ENCODE assay signal across 14 cellular contexts in the genomic region with DNA sequence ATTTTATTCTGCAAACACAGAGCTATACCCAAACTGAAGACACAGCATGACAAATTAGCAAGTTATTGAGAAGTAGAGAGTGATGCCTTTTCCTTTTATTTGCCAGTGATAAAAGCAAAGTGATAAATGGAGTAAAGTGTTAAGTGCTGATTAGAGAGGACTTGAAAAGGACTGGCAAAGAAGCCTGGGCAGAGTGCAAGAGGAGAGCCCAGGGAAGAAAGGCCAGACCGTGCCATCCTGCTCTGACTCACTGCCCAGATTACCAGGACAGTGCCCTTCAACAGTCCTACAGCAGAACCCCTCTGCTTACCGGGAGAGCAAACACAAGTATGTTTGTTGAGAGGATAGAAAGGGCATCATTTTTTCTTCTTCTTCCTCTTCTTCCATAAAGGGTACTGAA.
DNase-seq lines count a peak whose midpoint lies in the region; ATAC-seq and TF ChIP-seq lines count a peak whose summit lies in the region.
"Had no signal": no experiment of that assay in that cellular context is flagged by ENCODE, and none has a peak within 500 bp of the region (broad histone marks: within the 10 kb centered on the region; RNA-seq: fewer than 3 reads in every experiment).

No MANE protein-coding gene starts in this region.

- no peaks in the 10 kb centered on the region for H3K79me2 ChIP-seq in H9 (ENCODE audit: insufficient read depth, low read length)

- no peak overlapping the region for H2BK20ac ChIP-seq in H9 (ENCODE audit: low read depth, low read length, poor library complexity, severe bottlenecking)

- no peak overlapping the region for H3K56ac ChIP-seq in H9 (ENCODE audit: insufficient read length, low read depth, low read length)

- no peak overlapping the region for H4K5ac ChIP-seq in H9 (ENCODE audit: insufficient read length, low read depth, low read length)

- H3K27me3 Mint-ChIP-seq in H9 (ENCODE audit: low read depth) = no peaks in the 10 kb centered on the region
- no peaks in the 10 kb centered on the region for H3K27me3 Mint-ChIP-seq in activated T-helper 17 cell treated with anti-CD3 and anti-CD28 coated beads, Interleukin-2, amount 50 U/mL, for 72 hours
- H3K27me3 Mint-ChIP-seq: stimulated activated naive CD8-positive, alpha-beta T cell treated with anti-CD3 and anti-CD28 coated beads, Interleukin-15, Interleukin-2, amounts not matched to agents 100 ng/mL and 50 ng/mL, for 24 hours had no signal

- H3K4me2 ChIP-seq in H9 (ENCODE audit: insufficient read depth, insufficient read length, low read length) = no peak overlapping the region

- ATAC-seq in activated T-helper 17 cell treated with anti-CD3 and anti-CD28 coated beads, Interleukin-2, amount 50 U/mL, for 72 hours (replicated peaks) = no peak
- ATAC-seq in GM18520 (IDR thresholded peaks at IDR 0.05; ENCODE audit: unreplicated experiment) = no peak
- ATAC-seq in GM18868 (IDR thresholded peaks at IDR 0.05; ENCODE audit: unreplicated experiment) = no peak
- ATAC-seq: left lobe of liver had no signal

- H3K36me3 Mint-ChIP-seq in H9 (ENCODE audit: insufficient read depth in 1 of 3, low read depth in 3 of 3) = peaks cover 0 to 4% (median 4%) of the 10 kb centered on the region in 3 experiments; a peak in 1 of 7 replicates
- peaks cover 92% of the 10 kb centered on the region for H3K36me3 Mint-ChIP-seq in activated T-helper 17 cell treated with anti-CD3 and anti-CD28 coated beads, Interleukin-2, amount 50 U/mL, for 72 hours (ENCODE audit: low read depth)

- no peak overlapping the region for H3T11ph ChIP-seq in H9 (ENCODE audit: low read length)

- no peak for TF ChIP-seq CTCF in H9 (conservative IDR thresholded peaks at IDR 0.05)

- H3K27ac Mint-ChIP-seq in H9 = peak overlapping the region in 2 of 3 experiments; percentile 19 to 73; a peak in 2 of 7 replicates
- H3K27ac Mint-ChIP-seq in activated T-helper 17 cell treated with anti-CD3 and anti-CD28 coated beads, Interleukin-2, amount 50 U/mL, for 72 hours = peak overlapping the region; percentile 14
- H3K27ac Mint-ChIP-seq: activated T-helper 1 cell treated with anti-CD3 and anti-CD28 coated beads, Interleukin-12 subunit alpha, Interleukin-12 subunit beta, Interleukin-2, Interleukin-4 antibody, amounts not matched to agents 30 ng/mL and 10 ng/mL and 1 ng/mL, durations not matched to agents 14 hours and 24 hours and 36 hours; stimulated activated naive CD8-positive, alpha-beta T cell treated with anti-CD3 and anti-CD28 coated beads, Interleukin-15, Interleukin-2, amounts not matched to agents 100 ng/mL and 50 ng/mL, for 24 hours had no signal

- H3K18ac ChIP-seq in H9 (ENCODE audit: insufficient read length, low read depth, low read length) = no peak overlapping the region

- H3K27me3 ChIP-seq in H9 (ENCODE audit: insufficient read depth, low read length) (no peaks in the 10 kb centered on the region), layer of hippocampus (ENCODE audit: control insufficient read depth, insufficient read depth, low read length) (no peaks in the 10 kb centered on the region), skeletal muscle tissue (ENCODE audit: control insufficient read depth in 3 of 3, insufficient read depth in 3 of 3, low read length in 3 of 3) (no peaks in the 10 kb centered on the region)
- H3K27me3 ChIP-seq: pancreas had no signal

- no peaks in the 10 kb centered on the region for H3K79me1 ChIP-seq in H9 (ENCODE audit: insufficient read depth, low read depth, low read length, poor library complexity, severe bottlenecking)

- no peak overlapping the region for H4K91ac ChIP-seq in H9 (ENCODE audit: insufficient read length, low read depth, low read length)

- H2BK15ac ChIP-seq in H9 (ENCODE audit: low read depth, low read length) = no peak overlapping the region

- H3K14ac ChIP-seq in H9 (ENCODE audit: insufficient read depth, low read length) = no peak overlapping the region

- H3K4me1 ChIP-seq in H9 (ENCODE audit: insufficient read depth, low read length) (peaks cover 16% of the 10 kb centered on the region), skeletal muscle tissue (ENCODE audit: control insufficient read depth in 3 of 3, insufficient read depth in 3 of 3, low read length in 3 of 3) (peaks cover 29 to 40% (median 32%) of the 10 kb centered on the region in 3 donors)

- no peak overlapping the region for H3K27ac ChIP-seq in H9 (ENCODE audit: insufficient read length, low read depth, low read length)
- H3K27ac ChIP-seq in layer of hippocampus (ENCODE audit: low read depth, low read length) = peak overlapping the region; percentile 19
- H3K27ac ChIP-seq in skeletal muscle tissue (ENCODE audit: low read depth, low read length) = peak overlapping the region; percentile 19
- H3K27ac ChIP-seq: pancreas had no signal

- no CpG with 5 or more reads among the region's 2 CpGs for WGBS in H9 (ENCODE audit: extremely low coverage, insufficient read length, low lambda C conversion rate)

- no peaks in the 10 kb centered on the region for H4K20me1 ChIP-seq in H9 (ENCODE audit: control insufficient read depth, insufficient read depth, insufficient read length)

- no peak overlapping the region for H2BK5ac ChIP-seq in H9 (ENCODE audit: insufficient read length, low read length)

- H2BK120ac ChIP-seq in H9 (ENCODE audit: low read depth, low read length, poor library complexity, severe bottlenecking) = no peak overlapping the region

- no peaks in the 10 kb centered on the region for H3K9me3 ChIP-seq in H9 (ENCODE audit: control insufficient read depth, low read depth, low read length)
- no peaks in the 10 kb centered on the region for H3K9me3 ChIP-seq in skeletal muscle tissue (ENCODE audit: control insufficient read depth in 3 of 3, low read length in 3 of 3)
- H3K9me3 ChIP-seq: pancreas had no signal

- H3K4me1 Mint-ChIP-seq in H9 = peaks cover 50 to 54% of the 10 kb centered on the region in 2 experiments
- H3K4me1 Mint-ChIP-seq in activated T-helper 17 cell treated with anti-CD3 and anti-CD28 coated beads, Interleukin-2, amount 50 U/mL, for 72 hours = peaks cover 34% of the 10 kb centered on the region

- H3K4ac ChIP-seq in H9 (ENCODE audit: low read depth, low read length) = no peak overlapping the region

- H2AFZ ChIP-seq in H9 (ENCODE audit: low read length) = no peak overlapping the region

- H2AK5ac ChIP-seq in H9 (ENCODE audit: insufficient read length, low read length) = no peak overlapping the region

- H3K9me3 Mint-ChIP-seq in H9 = no peaks in the 10 kb centered on the region
- no peaks in the 10 kb centered on the region for H3K9me3 Mint-ChIP-seq in activated T-helper 17 cell treated with anti-CD3 and anti-CD28 coated beads, Interleukin-2, amount 50 U/mL, for 72 hours
- H3K9me3 Mint-ChIP-seq: activated T-helper 1 cell treated with anti-CD3 and anti-CD28 coated beads, Interleukin-12 subunit alpha, Interleukin-12 subunit beta, Interleukin-2, Interleukin-4 antibody, amounts not matched to agents 30 ng/mL and 10 ng/mL and 1 ng/mL, durations not matched to agents 14 hours and 24 hours and 36 hours; stimulated activated naive CD8-positive, alpha-beta T cell treated with anti-CD3 and anti-CD28 coated beads, Interleukin-15, Interleukin-2, amounts not matched to agents 100 ng/mL and 50 ng/mL, for 24 hours had no signal

- no peak overlapping the region for H2BK12ac ChIP-seq in H9 (ENCODE audit: insufficient read length, low read depth, low read length)

- no peak overlapping the region for H3K4me3 Mint-ChIP-seq in H9
- no peak overlapping the region for H3K4me3 Mint-ChIP-seq in activated T-helper 17 cell treated with anti-CD3 and anti-CD28 coated beads, Interleukin-2, amount 50 U/mL, for 72 hours
- H3K4me3 Mint-ChIP-seq: activated T-helper 1 cell treated with anti-CD3 and anti-CD28 coated beads, Interleukin-12 subunit alpha, Interleukin-12 subunit beta, Interleukin-2, Interleukin-4 antibody, amounts not matched to agents 30 ng/mL and 10 ng/mL and 1 ng/mL, durations not matched to agents 14 hours and 24 hours and 36 hours; stimulated activated naive CD8-positive, alpha-beta T cell treated with anti-CD3 and anti-CD28 coated beads, Interleukin-15, Interleukin-2, amounts not matched to agents 100 ng/mL and 50 ng/mL, for 24 hours had no signal

- no peak overlapping the region for H4K8ac ChIP-seq in H9 (replicated peaks; ENCODE audit: insufficient read length, low read depth, low read length)

- H3K23ac ChIP-seq in H9 (ENCODE audit: insufficient read length, low read depth, low read length) = no peak overlapping the region

- no peak for DNase-seq in H9
- DNase-seq in NOMO-1 (lab: John Stamatoyannopoulos, UW; ENCODE audit: unreplicated experiment in 2 of 2) = no peak
- DNase-seq in COLO829 (ENCODE audit: low spot score) = no peak
- DNase-seq: activated CD4-positive, alpha-beta T cell treated with anti-CD3 and anti-CD28 coated beads for 48 hours; pancreas; stimulated activated CD4-positive, alpha-beta T cell treated with anti-CD3 and anti-CD28 coated beads, Interleukin-4, amount 100 ng/mL, for 24 hours had no signal

- H3K36me3 ChIP-seq in skeletal muscle tissue (ENCODE audit: control insufficient read depth in 3 of 3, insufficient read depth in 3 of 3, low read length in 3 of 3) = peaks cover 0 to 4% (median 0%) of the 10 kb centered on the region in 3 donors
- H3K36me3 ChIP-seq: pancreas had no signal

- H3K9ac ChIP-seq in H9 (ENCODE audit: extremely low read depth, insufficient read length, low read length) (no peak overlapping the region), skeletal muscle tissue (ENCODE audit: low read depth in 1 of 3, low read length in 3 of 3) (no peak overlapping the region)

- H3K23me2 ChIP-seq in H9 (ENCODE audit: insufficient read length, low read depth, low read length, poor library complexity, severe bottlenecking) = no peaks in the 10 kb centered on the region

- H3K4me3 ChIP-seq in skeletal muscle tissue (ENCODE audit: low read length in 3 of 3) = no peak overlapping the region
- H3K4me3 ChIP-seq: pancreas had no signal
